Comparison of ENCODE assay signal across 41 cellular contexts in the genomic region with DNA sequence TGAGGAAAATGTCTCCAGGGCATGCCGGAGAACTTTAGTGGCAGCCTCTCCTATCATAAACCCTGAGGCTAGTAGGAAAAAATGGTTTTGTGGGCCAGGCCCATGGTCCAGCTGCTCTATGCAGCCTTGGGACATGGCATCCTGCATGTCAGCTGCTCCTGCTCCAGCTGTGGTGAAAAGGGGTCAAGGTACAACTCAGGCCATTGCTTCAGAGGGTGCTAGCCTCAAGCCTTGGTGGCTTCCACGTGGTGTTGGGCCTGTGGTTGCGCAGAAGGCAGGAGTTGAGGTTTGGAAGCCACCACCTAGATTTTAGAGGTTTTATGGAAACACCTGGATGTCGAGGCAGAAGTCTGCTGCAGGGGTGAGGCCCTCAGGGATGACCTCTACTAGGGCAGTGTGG.
"Had no signal": no experiment of that assay in that cellular context is flagged by ENCODE, and none has a peak within 500 bp of the region (broad histone marks: within the 10 kb centered on the region; RNA-seq: fewer than 3 reads in every experiment).

No MANE protein-coding gene starts in this region.

- FAIRE-seq: astrocyte, bronchial epithelial cell had no signal

- H3K36me3 ChIP-seq: adrenal gland, ascending aorta, brain microvascular endothelial cell, breast epithelium, cardiac muscle cell had no signal

- H3K4me3 Mint-ChIP-seq: activated naive CD4-positive, alpha-beta T cell treated with anti-CD3 and anti-CD28 coated beads for 36 hours; activated naive CD4-positive, alpha-beta T cell treated with anti-CD3 and anti-CD28 coated beads, Interleukin-2, amount 10 ng/mL, durations not matched to agents 7 days and 5 days; activated naive CD4-positive, alpha-beta T cell treated with anti-CD3 and anti-CD28 coated beads, Interleukin-2, amount 50 U/mL, for 24 hours; activated naive CD8-positive, alpha-beta T cell; activated naive CD8-positive, alpha-beta T cell treated with anti-CD3 and anti-CD28 coated beads for 36 hours; activated naive CD8-positive, alpha-beta T cell treated with anti-CD3 and anti-CD28 coated beads, Interleukin-2, amount 10 ng/mL, durations not matched to agents 7 days and 5 days; activated naive CD8-positive, alpha-beta T cell treated with anti-CD3 and anti-CD28 coated beads, Interleukin-2, amount 50 U/mL, for 24 hours; activated T-cell treated with anti-CD3 and anti-CD28 coated beads, Interleukin-2, amount 50 U/mL, for 24 hours; activated T-cell treated with anti-CD3 and anti-CD28 coated beads, Interleukin-2, amount 50 U/mL, for 4 hours; activated T-cell treated with anti-CD3 and anti-CD28 coated beads, Interleukin-2, amount 50 U/mL, for 72 hours; activated T-helper 1 cell treated with anti-CD3 and anti-CD28 coated beads, Interleukin-12 subunit alpha, Interleukin-12 subunit beta, Interleukin-2, Interleukin-4 antibody, amounts not matched to agents 30 ng/mL and 10 ng/mL and 1 ng/mL, durations not matched to agents 14 hours and 24 hours and 36 hours; activated T-helper 17 cell treated with anti-CD3 and anti-CD28 coated beads, Interleukin-2, amount 50 U/mL, for 72 hours; brain; central memory CD8-positive, alpha-beta T cell had no signal

- ATAC-seq: activated naive CD4-positive, alpha-beta T cell treated with anti-CD3 and anti-CD28 coated beads, Interleukin-2, amount 50 U/mL, for 72 hours; activated naive CD8-positive, alpha-beta T cell treated with anti-CD3 and anti-CD28 coated beads, Interleukin-2, amount 50 U/mL, for 24 hours; activated T-cell treated with anti-CD3 and anti-CD28 coated beads, Interleukin-2, amount 50 U/mL, for 4 hours; activated T-cell treated with anti-CD3 and anti-CD28 coated beads, Interleukin-2, amount 50 U/mL, for 72 hours; activated T-helper 17 cell treated with anti-CD3 and anti-CD28 coated beads, Interleukin-2, amount 50 U/mL, for 72 hours; body of pancreas had no signal

- H3K36me3 Mint-ChIP-seq: activated naive CD4-positive, alpha-beta T cell treated with anti-CD3 and anti-CD28 coated beads, Interleukin-2, amount 10 ng/mL, durations not matched to agents 7 days and 5 days; activated naive CD4-positive, alpha-beta T cell treated with anti-CD3 and anti-CD28 coated beads, Interleukin-2, amount 50 U/mL, for 24 hours; activated naive CD4-positive, alpha-beta T cell treated with anti-CD3 and anti-CD28 coated beads, Interleukin-2, amount 50 U/mL, for 72 hours; activated naive CD8-positive, alpha-beta T cell; activated naive CD8-positive, alpha-beta T cell treated with anti-CD3 and anti-CD28 coated beads for 36 hours; activated naive CD8-positive, alpha-beta T cell treated with anti-CD3 and anti-CD28 coated beads, Interleukin-2, amount 10 ng/mL, durations not matched to agents 7 days and 5 days; brain had no signal

- H3K4me1 ChIP-seq: ascending aorta, body of pancreas, breast epithelium had no signal

- H3K27me3 ChIP-seq: adrenal gland, ascending aorta, body of pancreas, brain microvascular endothelial cell, breast epithelium, cardiac muscle cell had no signal

- H3K9me3 Mint-ChIP-seq: activated naive CD4-positive, alpha-beta T cell treated with anti-CD3 and anti-CD28 coated beads for 36 hours; activated naive CD4-positive, alpha-beta T cell treated with anti-CD3 and anti-CD28 coated beads, Interleukin-2, amount 50 U/mL, for 24 hours; activated naive CD4-positive, alpha-beta T cell treated with anti-CD3 and anti-CD28 coated beads, Interleukin-2, amount 50 U/mL, for 72 hours; activated naive CD8-positive, alpha-beta T cell treated with anti-CD3 and anti-CD28 coated beads for 36 hours; activated naive CD8-positive, alpha-beta T cell treated with anti-CD3 and anti-CD28 coated beads, Interleukin-2, amount 50 U/mL, for 24 hours; activated T-cell treated with anti-CD3 and anti-CD28 coated beads, Interleukin-2, amount 50 U/mL, for 24 hours; activated T-cell treated with anti-CD3 and anti-CD28 coated beads, Interleukin-2, amount 50 U/mL, for 72 hours; activated T-helper 1 cell treated with anti-CD3 and anti-CD28 coated beads, Interleukin-12 subunit alpha, Interleukin-12 subunit beta, Interleukin-2, Interleukin-4 antibody, amounts not matched to agents 30 ng/mL and 10 ng/mL and 1 ng/mL, durations not matched to agents 14 hours and 24 hours and 36 hours; activated T-helper 17 cell treated with anti-CD3 and anti-CD28 coated beads, Interleukin-2, amount 50 U/mL, for 72 hours; activated T-helper 2 cell treated with anti-CD3 and anti-CD28 coated beads, Interferon-gamma antibody, Interleukin-2, Interleukin-4, amounts not matched to agents 10 μg/mL and 5 μg/mL and 100 μg/mL, durations not matched to agents 14 hours and 24 hours and 36 hours; central memory CD8-positive, alpha-beta T cell had no signal

- H3K4me1 Mint-ChIP-seq: activated naive CD4-positive, alpha-beta T cell treated with anti-CD3 and anti-CD28 coated beads, Interleukin-2, amount 10 ng/mL, durations not matched to agents 7 days and 5 days; activated naive CD4-positive, alpha-beta T cell treated with anti-CD3 and anti-CD28 coated beads, Interleukin-2, amount 50 U/mL, for 24 hours; activated naive CD8-positive, alpha-beta T cell treated with anti-CD3 and anti-CD28 coated beads for 36 hours; activated naive CD8-positive, alpha-beta T cell treated with anti-CD3 and anti-CD28 coated beads, Interleukin-2, amount 10 ng/mL, durations not matched to agents 7 days and 5 days; activated naive CD8-positive, alpha-beta T cell treated with anti-CD3 and anti-CD28 coated beads, Interleukin-2, amount 50 U/mL, for 24 hours; activated T-helper 17 cell treated with anti-CD3 and anti-CD28 coated beads, Interleukin-2, amount 50 U/mL, for 72 hours; brain; central memory CD8-positive, alpha-beta T cell had no signal

- H3K4me3 ChIP-seq: adrenal gland, ascending aorta, body of pancreas, breast epithelium, cardiac muscle cell had no signal

- DNase-seq: activated effector memory CD4-positive, alpha-beta T cell treated with anti-CD3 and anti-CD28 coated beads, Interleukin-2, amount 50 U/mL, for 16 hours; activated effector memory CD4-positive, alpha-beta T cell treated with Interleukin-2 at 50 U/mL for 16 hours; activated gamma-delta T cell; activated gamma-delta T cell treated with Interleukin-2 at 50 U/mL for 16 hours; activated naive CD4-positive, alpha-beta T cell; activated naive CD4-positive, alpha-beta T cell treated with anti-CD3 and anti-CD28 coated beads for 36 hours; activated naive CD4-positive, alpha-beta T cell treated with anti-CD3 and anti-CD28 coated beads, Interleukin-2, amount 10 ng/mL, durations not matched to agents 7 days and 5 days; activated naive CD4-positive, alpha-beta T cell treated with anti-CD3 and anti-CD28 coated beads, Interleukin-2, amount 50 U/mL, for 16 hours; activated naive CD4-positive, alpha-beta T cell treated with Interleukin-2 at 50 U/mL for 16 hours; activated naive CD8-positive, alpha-beta T cell treated with anti-CD3 and anti-CD28 coated beads for 36 hours; activated naive CD8-positive, alpha-beta T cell treated with anti-CD3 and anti-CD28 coated beads, Interleukin-2, amount 10 ng/mL, durations not matched to agents 7 days and 5 days; activated naive CD8-positive, alpha-beta T cell treated with anti-CD3 and anti-CD28 coated beads, Interleukin-2, amount 50 U/mL, for 24 hours; activated T-cell treated with anti-CD3 and anti-CD28 coated beads for 4 hours; activated T-cell treated with anti-CD3 and anti-CD28 coated beads, Interleukin-2, amount 50 U/mL, for 1 hour; activated T-cell treated with anti-CD3 and anti-CD28 coated beads, Interleukin-2, amount 50 U/mL, for 24 hours; activated T-cell treated with anti-CD3 and anti-CD28 coated beads, Interleukin-2, amount 50 U/mL, for 4 hours; activated T-cell treated with anti-CD3 and anti-CD28 coated beads, Interleukin-2, amount 50 U/mL, for 48 hours; activated T-cell treated with anti-CD3 and anti-CD28 coated beads, Interleukin-2, amount 50 U/mL, for 72 hours; adrenal gland; amniotic stem cell; amygdala; anterior cingulate cortex; aorta; body of pancreas; brain microvascular endothelial cell; caudate nucleus; central memory CD4-positive, alpha-beta T cell; cerebellar nuclear complex had no signal

- H3K27ac ChIP-seq: adrenal gland, ascending aorta, body of pancreas, brain microvascular endothelial cell, breast epithelium, cardiac muscle cell had no signal

- H3K9me3 ChIP-seq: adrenal gland, ascending aorta, body of pancreas, breast epithelium had no signal

- H3K27ac Mint-ChIP-seq: activated naive CD4-positive, alpha-beta T cell treated with anti-CD3 and anti-CD28 coated beads for 36 hours; activated naive CD4-positive, alpha-beta T cell treated with anti-CD3 and anti-CD28 coated beads, Interleukin-2, amount 10 ng/mL, durations not matched to agents 7 days and 5 days; activated naive CD4-positive, alpha-beta T cell treated with anti-CD3 and anti-CD28 coated beads, Interleukin-2, amount 50 U/mL, for 24 hours; activated naive CD4-positive, alpha-beta T cell treated with anti-CD3 and anti-CD28 coated beads, Interleukin-2, amount 50 U/mL, for 72 hours; activated naive CD8-positive, alpha-beta T cell; activated naive CD8-positive, alpha-beta T cell treated with anti-CD3 and anti-CD28 coated beads for 36 hours; activated naive CD8-positive, alpha-beta T cell treated with anti-CD3 and anti-CD28 coated beads, Interleukin-2, amount 10 ng/mL, durations not matched to agents 7 days and 5 days; activated naive CD8-positive, alpha-beta T cell treated with anti-CD3 and anti-CD28 coated beads, Interleukin-2, amount 50 U/mL, for 24 hours; activated T-cell treated with anti-CD3 and anti-CD28 coated beads, Interleukin-2, amount 50 U/mL, for 24 hours; activated T-cell treated with anti-CD3 and anti-CD28 coated beads, Interleukin-2, amount 50 U/mL, for 72 hours; activated T-helper 1 cell treated with anti-CD3 and anti-CD28 coated beads, Interleukin-12 subunit alpha, Interleukin-12 subunit beta, Interleukin-2, Interleukin-4 antibody, amounts not matched to agents 30 ng/mL and 10 ng/mL and 1 ng/mL, durations not matched to agents 14 hours and 24 hours and 36 hours; activated T-helper 17 cell treated with anti-CD3 and anti-CD28 coated beads, Interleukin-2, amount 50 U/mL, for 72 hours; activated T-helper 2 cell treated with anti-CD3 and anti-CD28 coated beads, Interferon-gamma antibody, Interleukin-2, Interleukin-4, amounts not matched to agents 10 μg/mL and 5 μg/mL and 100 μg/mL, durations not matched to agents 14 hours and 24 hours and 36 hours; brain had no signal
